Comparison of ENCODE assay signal across 8 cellular contexts in genomic region chr10:88991900-88992237, GRCh38. TPM values are rescaled to one million over a fixed set of nuclear protein-coding genes. Genes with fewer than 3 reads are reported as not detected.
A peak's percentile ranks its signal among the peaks of the same experiment; 100 is the strongest.
DNase-seq lines count a peak whose midpoint lies in the region; ATAC-seq and TF ChIP-seq lines count a peak whose summit lies in the region.

No MANE protein-coding gene starts in this region.

- H3K9me3 Mint-ChIP-seq in CD4-positive, alpha-beta T cell: no peaks in the 10 kb centered on the region
- H3K9me3 Mint-ChIP-seq in MCF 10A (ENCODE audit: unreplicated experiment): no peaks in the 10 kb centered on the region

- peak overlapping the region; percentile 89 for H3K27ac ChIP-seq in CD4-positive, alpha-beta T cell (ENCODE audit: low read depth, low read length)

- peaks cover 36% of the 10 kb centered on the region for H3K4me1 ChIP-seq in mucosa of descending colon (ENCODE audit: low read depth)

- BruUV-seq in MCF 10A (replicated peaks; lab: Mats Ljungman, UMichigan): no TSS peak

- H3K36me3 ChIP-seq in mucosa of descending colon (ENCODE audit: low read depth): no peaks in the 10 kb centered on the region

- peak overlapping the region; percentile 93 for H3K27ac Mint-ChIP-seq in CD4-positive, alpha-beta T cell
- H3K27ac Mint-ChIP-seq in MCF 10A (ENCODE audit: low read depth, unreplicated experiment): peak overlapping the region; percentile 93

- H3K4me3 Mint-ChIP-seq in CD4-positive, alpha-beta T cell: peak overlapping the region; percentile 98
- H3K4me3 Mint-ChIP-seq in MCF 10A (ENCODE audit: unreplicated experiment): peak overlapping the region; percentile 86

- POLR2A ChIA-PET in CD4-positive, alpha-beta T cell (lab: Charles Lee): interaction anchor here (0.6 to 3.2 kb wide), 18 partner anchors 9 to 1173 kb away, joined by 3 to 25 read pairs (median 4); partner anchors contain the start of genes ATAD1, CH25H, IFIT5 and KIF20B
- POLR2A ChIA-PET in MCF 10A (lab: Yijun Ruan, JAX): interaction anchor here (0.6 to 7.7 kb wide), 30 partner anchors 8 to 1598 kb away, joined by 3 to 72 read pairs (median 4); partner anchors contain the start of genes IFIT5, LIPA and STAMBPL1

- peaks cover 13% of the 10 kb centered on the region for H3K36me3 Mint-ChIP-seq in CD4-positive, alpha-beta T cell (ENCODE audit: low read depth)
- H3K36me3 Mint-ChIP-seq in MCF 10A (ENCODE audit: insufficient read depth, unreplicated experiment): peaks cover 24% of the 10 kb centered on the region

- no peak for DNase-seq in CD4-positive, alpha-beta T cell
- DNase-seq in KG1 (lab: John Stamatoyannopoulos, UW): peak; percentile 62
- no peak for DNase-seq in MCF 10A (ENCODE audit: unreplicated experiment)
- DNase-seq in mucosa of descending colon: no peak
- DNase-seq in cerebellar nuclear complex (lab: John Stamatoyannopoulos, UW): no peak
- no peak for DNase-seq in NCI-H1436 (lab: John Stamatoyannopoulos, UW)
- no peak for DNase-seq in NCI-H1105 treated with DMSO at 0.1 percent for 48 hours (lab: John Stamatoyannopoulos, UW)

- intact Hi-C loops in CD4-positive, alpha-beta T cell (cut with DNase I, micrococcal nuclease): loop anchor here (1.0 to 10.0 kb wide), 4 partner anchors 17 to 423 kb away; partner anchors contain the start of gene IFIT5 (in 1 of the 2)
- intact Hi-C loops in MCF 10A (cut with micrococcal nuclease) (loop anchor here (1.0 to 2.0 kb wide), 2 partner anchors 31 to 225 kb away; no protein-coding TSS in a partner anchor), mucosa of descending colon (cut with DNase I, micrococcal nuclease) (no loop called here)

- peak overlapping the region; percentile 92 for H3K4me3 ChIP-seq in mucosa of descending colon

- TF ChIP-seq CTCF in CD4-positive, alpha-beta T cell (IDR thresholded peaks at IDR 0.05): no peak
- TF ChIP-seq CTCF in MCF 10A (IDR thresholded peaks at IDR 0.05; ENCODE audit: unreplicated experiment) (no peak), mucosa of descending colon (IDR thresholded peaks at IDR 0.05) (no peak)

- peaks cover 87% of the 10 kb centered on the region for H3K4me1 Mint-ChIP-seq in CD4-positive, alpha-beta T cell (ENCODE audit: low read depth)
- peaks cover 36% of the 10 kb centered on the region for H3K4me1 Mint-ChIP-seq in MCF 10A (ENCODE audit: insufficient read depth, unreplicated experiment)

- ATAC-seq in CD4-positive, alpha-beta T cell (ENCODE audit: poor library complexity): peak; percentile 1
- ATAC-seq in mucosa of descending colon (peak; percentile 2), GM18870 (IDR thresholded peaks at IDR 0.05; ENCODE audit: unreplicated experiment) (no peak)

- H3K27me3 ChIP-seq in CD4-positive, alpha-beta T cell (ENCODE audit: control insufficient read depth, insufficient read depth, low read length): no peaks in the 10 kb centered on the region

- no peaks in the 10 kb centered on the region for H3K27me3 Mint-ChIP-seq in CD4-positive, alpha-beta T cell
- no peaks in the 10 kb centered on the region for H3K27me3 Mint-ChIP-seq in MCF 10A (ENCODE audit: insufficient read depth, unreplicated experiment)

- H3K9me3 ChIP-seq in CD4-positive, alpha-beta T cell (ENCODE audit: control insufficient read depth, low read length): no peaks in the 10 kb centered on the region
- no peaks in the 10 kb centered on the region for H3K9me3 ChIP-seq in mucosa of descending colon

- CTCF ChIA-PET in CD4-positive, alpha-beta T cell (lab: Charles Lee): interaction anchor here (0.8 to 2.9 kb wide), 4 partner anchors 9 to 112 kb away, joined by 4 to 20 read pairs (median 6); partner anchors contain the start of gene STAMBPL1
- CTCF ChIA-PET in MCF 10A (lab: Yijun Ruan, JAX): interaction anchor here (0.7 to 10.6 kb wide), 10 partner anchors 25 to 1180 kb away, joined by 3 to 252 read pairs (median 3); no protein-coding TSS in a partner anchor

RNA-seq across cellular contexts. Expression of gene FAS, which starts 1.3 kb away (rescaled TPM):
- total RNA-seq in CD4-positive, alpha-beta T cell: 10 to 100 TPM; 23.8 to 28.2 TPM
- 55.6 and 60.2 TPM in 2 replicates for total RNA-seq in MCF 10A (2022)
- total RNA-seq in mucosa of descending colon: 10 to 100 TPM; 31.8 to 51.0 (median 50.8) TPM

RNA-seq across cellular contexts. Expression of gene ACTA2, which starts 39.3 kb away (rescaled TPM):
- 1 to 10 TPM; 1.8 to 2.1 TPM for total RNA-seq in CD4-positive, alpha-beta T cell
- total RNA-seq in MCF 10A (2022) (25.4 and 25.6 TPM in 2 replicates), mucosa of descending colon (100 to 1,000 TPM in 2 of 3 donors, 10 to 100 TPM in 1; 80.6 to 920 (median 253) TPM)

Comparison
In these comparisons a context has a peak if more than half of its experiments do, and no peak if none do; other contexts are left out.
1. intact Hi-C loops: an anchor here in CD4-positive, alpha-beta T cell (1.0 to 10.0 kb wide) and MCF 10A (1.0 to 2.0 kb wide); none called in mucosa of descending colon.